In the genomic region with DNA sequence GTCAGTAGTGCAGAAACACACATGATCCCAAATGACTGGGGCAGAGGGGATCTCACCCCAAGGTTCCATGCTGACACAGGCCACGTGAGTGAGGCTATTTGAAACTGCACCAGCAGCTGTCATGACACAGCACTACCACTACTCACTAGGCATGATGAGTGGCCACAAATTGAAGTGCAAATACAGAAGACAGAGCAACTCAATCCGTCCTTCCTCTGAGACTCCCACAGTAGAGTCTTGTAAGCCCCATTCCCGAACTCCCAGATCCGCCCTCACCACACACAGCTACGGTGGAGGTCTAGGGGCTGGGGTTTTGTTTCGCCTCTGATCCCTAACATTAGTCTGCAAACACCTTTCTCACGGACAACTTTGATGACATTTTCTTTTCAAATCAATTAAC, we compare ENCODE assay signal across 1 cellular context.
TF ChIP-seq lines count a peak whose summit lies in the region.

No MANE protein-coding gene starts in this region.

TF ChIP-seq in K562, 482 proteins besides CTCF, POLR2A, EP300 and RAD21 (continued from another document and continues in another):
- TF ChIP-seq, protein P1, sequence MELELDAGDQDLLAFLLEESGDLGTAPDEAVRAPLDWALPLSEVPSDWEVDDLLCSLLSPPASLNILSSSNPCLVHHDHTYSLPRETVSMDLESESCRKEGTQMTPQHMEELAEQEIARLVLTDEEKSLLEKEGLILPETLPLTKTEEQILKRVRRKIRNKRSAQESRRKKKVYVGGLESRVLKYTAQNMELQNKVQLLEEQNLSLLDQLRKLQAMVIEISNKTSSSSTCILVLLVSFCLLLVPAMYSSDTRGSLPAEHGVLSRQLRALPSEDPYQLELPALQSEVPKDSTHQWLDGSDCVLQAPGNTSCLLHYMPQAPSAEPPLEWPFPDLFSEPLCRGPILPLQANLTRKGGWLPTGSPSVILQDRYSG (tag; conservative IDR thresholded peaks at IDR 0.05; ENCODE audit: low read depth), result no peak
- TF ChIP-seq POLR3A (IDR thresholded peaks at IDR 0.05; ENCODE audit: borderline replicate concordance, extremely low read depth, insufficient read depth, insufficient read length), result no peak
- TF ChIP-seq ZNF3 (CRISPR knock-in tag; IDR thresholded peaks at IDR 0.05), result no peak
- no peak for TF ChIP-seq SMAD2 (IDR thresholded peaks at IDR 0.05; ENCODE audit: low read depth, low read length)
- TF ChIP-seq CHCHD3 (CRISPR knock-in tag; IDR thresholded peaks at IDR 0.05), result no peak
- TF ChIP-seq HIVEP1 (CRISPR knock-in tag; IDR thresholded peaks at IDR 0.05), result no peak
- TF ChIP-seq CAMTA2 (CRISPR knock-in tag; conservative IDR thresholded peaks at IDR 0.05), result no peak
- no peak for TF ChIP-seq HNRNPL (IDR thresholded peaks at IDR 0.05; ENCODE audit: low read depth, low read length)
- TF ChIP-seq RBM15 (IDR thresholded peaks at IDR 0.05; ENCODE audit: insufficient read depth, low read length), result no peak
- TF ChIP-seq PRMT5 (CRISPR knock-in tag; IDR thresholded peaks at IDR 0.05), result no peak
- TF ChIP-seq, protein P2, sequence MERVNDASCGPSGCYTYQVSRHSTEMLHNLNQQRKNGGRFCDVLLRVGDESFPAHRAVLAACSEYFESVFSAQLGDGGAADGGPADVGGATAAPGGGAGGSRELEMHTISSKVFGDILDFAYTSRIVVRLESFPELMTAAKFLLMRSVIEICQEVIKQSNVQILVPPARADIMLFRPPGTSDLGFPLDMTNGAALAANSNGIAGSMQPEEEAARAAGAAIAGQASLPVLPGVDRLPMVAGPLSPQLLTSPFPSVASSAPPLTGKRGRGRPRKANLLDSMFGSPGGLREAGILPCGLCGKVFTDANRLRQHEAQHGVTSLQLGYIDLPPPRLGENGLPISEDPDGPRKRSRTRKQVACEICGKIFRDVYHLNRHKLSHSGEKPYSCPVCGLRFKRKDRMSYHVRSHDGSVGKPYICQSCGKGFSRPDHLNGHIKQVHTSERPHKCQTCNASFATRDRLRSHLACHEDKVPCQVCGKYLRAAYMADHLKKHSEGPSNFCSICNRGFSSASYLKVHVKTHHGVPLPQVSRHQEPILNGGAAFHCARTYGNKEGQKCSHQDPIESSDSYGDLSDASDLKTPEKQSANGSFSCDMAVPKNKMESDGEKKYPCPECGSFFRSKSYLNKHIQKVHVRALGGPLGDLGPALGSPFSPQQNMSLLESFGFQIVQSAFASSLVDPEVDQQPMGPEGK (CRISPR knock-in tag; IDR thresholded peaks at IDR 0.05; ENCODE audit: borderline replicate concordance), result no peak
- TF ChIP-seq, protein P3, sequence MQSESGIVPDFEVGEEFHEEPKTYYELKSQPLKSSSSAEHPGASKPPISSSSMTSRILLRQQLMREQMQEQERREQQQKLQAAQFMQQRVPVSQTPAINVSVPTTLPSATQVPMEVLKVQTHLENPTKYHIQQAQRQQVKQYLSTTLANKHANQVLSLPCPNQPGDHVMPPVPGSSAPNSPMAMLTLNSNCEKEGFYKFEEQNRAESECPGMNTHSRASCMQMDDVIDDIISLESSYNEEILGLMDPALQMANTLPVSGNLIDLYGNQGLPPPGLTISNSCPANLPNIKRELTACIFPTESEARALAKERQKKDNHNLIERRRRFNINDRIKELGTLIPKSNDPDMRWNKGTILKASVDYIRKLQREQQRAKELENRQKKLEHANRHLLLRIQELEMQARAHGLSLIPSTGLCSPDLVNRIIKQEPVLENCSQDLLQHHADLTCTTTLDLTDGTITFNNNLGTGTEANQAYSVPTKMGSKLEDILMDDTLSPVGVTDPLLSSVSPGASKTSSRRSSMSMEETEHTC (IDR thresholded peaks at IDR 0.05), result peak; percentile 77; the same call in 1 of the 2 replicates
- TF ChIP-seq ZNF282 (CRISPR knock-in tag; IDR thresholded peaks at IDR 0.05), result no peak
- TF ChIP-seq POLR2B (IDR thresholded peaks at IDR 0.05; ENCODE audit: low read depth, partially characterized antibody), result no peak
- TF ChIP-seq BRD4 (IDR thresholded peaks at IDR 0.05), result no peak
- TF ChIP-seq, protein P4, sequence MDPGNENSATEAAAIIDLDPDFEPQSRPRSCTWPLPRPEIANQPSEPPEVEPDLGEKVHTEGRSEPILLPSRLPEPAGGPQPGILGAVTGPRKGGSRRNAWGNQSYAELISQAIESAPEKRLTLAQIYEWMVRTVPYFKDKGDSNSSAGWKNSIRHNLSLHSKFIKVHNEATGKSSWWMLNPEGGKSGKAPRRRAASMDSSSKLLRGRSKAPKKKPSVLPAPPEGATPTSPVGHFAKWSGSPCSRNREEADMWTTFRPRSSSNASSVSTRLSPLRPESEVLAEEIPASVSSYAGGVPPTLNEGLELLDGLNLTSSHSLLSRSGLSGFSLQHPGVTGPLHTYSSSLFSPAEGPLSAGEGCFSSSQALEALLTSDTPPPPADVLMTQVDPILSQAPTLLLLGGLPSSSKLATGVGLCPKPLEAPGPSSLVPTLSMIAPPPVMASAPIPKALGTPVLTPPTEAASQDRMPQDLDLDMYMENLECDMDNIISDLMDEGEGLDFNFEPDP (CRISPR knock-in tag; IDR thresholded peaks at IDR 0.05), result no peak
- no peak for TF ChIP-seq ZNF79 (CRISPR knock-in tag; IDR thresholded peaks at IDR 0.05; ENCODE audit: low read depth)
- TF ChIP-seq ARHGAP35 (IDR thresholded peaks at IDR 0.05; ENCODE audit: partially characterized antibody), result no peak
- no peak for TF ChIP-seq ZNF347 (CRISPR knock-in tag; IDR thresholded peaks at IDR 0.05; ENCODE audit: low read depth)
- TF ChIP-seq ZBTB17 (CRISPR knock-in tag; IDR thresholded peaks at IDR 0.05), result peak; percentile 97
- TF ChIP-seq HNRNPUL1 (IDR thresholded peaks at IDR 0.05; ENCODE audit: low read length), result no peak
- no peak for TF ChIP-seq ZNF644 (tag; IDR thresholded peaks at IDR 0.05; ENCODE audit: low read depth)
- TF ChIP-seq NFRKB (IDR thresholded peaks at IDR 0.05; ENCODE audit: low read depth), result no peak
- TF ChIP-seq MAZ (CRISPR knock-in tag; conservative IDR thresholded peaks at IDR 0.05 in 1 of 2, IDR thresholded peaks at IDR 0.05 in 1 of 2), result no peak
- TF ChIP-seq, protein P5, sequence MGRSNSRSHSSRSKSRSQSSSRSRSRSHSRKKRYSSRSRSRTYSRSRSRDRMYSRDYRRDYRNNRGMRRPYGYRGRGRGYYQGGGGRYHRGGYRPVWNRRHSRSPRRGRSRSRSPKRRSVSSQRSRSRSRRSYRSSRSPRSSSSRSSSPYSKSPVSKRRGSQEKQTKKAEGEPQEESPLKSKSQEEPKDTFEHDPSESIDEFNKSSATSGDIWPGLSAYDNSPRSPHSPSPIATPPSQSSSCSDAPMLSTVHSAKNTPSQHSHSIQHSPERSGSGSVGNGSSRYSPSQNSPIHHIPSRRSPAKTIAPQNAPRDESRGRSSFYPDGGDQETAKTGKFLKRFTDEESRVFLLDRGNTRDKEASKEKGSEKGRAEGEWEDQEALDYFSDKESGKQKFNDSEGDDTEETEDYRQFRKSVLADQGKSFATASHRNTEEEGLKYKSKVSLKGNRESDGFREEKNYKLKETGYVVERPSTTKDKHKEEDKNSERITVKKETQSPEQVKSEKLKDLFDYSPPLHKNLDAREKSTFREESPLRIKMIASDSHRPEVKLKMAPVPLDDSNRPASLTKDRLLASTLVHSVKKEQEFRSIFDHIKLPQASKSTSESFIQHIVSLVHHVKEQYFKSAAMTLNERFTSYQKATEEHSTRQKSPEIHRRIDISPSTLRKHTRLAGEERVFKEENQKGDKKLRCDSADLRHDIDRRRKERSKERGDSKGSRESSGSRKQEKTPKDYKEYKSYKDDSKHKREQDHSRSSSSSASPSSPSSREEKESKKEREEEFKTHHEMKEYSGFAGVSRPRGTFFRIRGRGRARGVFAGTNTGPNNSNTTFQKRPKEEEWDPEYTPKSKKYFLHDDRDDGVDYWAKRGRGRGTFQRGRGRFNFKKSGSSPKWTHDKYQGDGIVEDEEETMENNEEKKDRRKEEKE (IDR thresholded peaks at IDR 0.05; ENCODE audit: borderline replicate concordance in 1 of 2, control insufficient read depth in 1 of 2, low read depth in 2 of 2, low read length in 1 of 2), result no peak
- no peak for TF ChIP-seq PHB2 (IDR thresholded peaks at IDR 0.05; ENCODE audit: low read depth)
- no peak for TF ChIP-seq ZFPM2 (CRISPR knock-in tag; IDR thresholded peaks at IDR 0.05)
- 0 out of 2 replicates have a peak, but pooled peaks have one; percentile 21 for TF ChIP-seq SUPT5H (IDR thresholded peaks at IDR 0.05)
- TF ChIP-seq HOXB6 (CRISPR knock-in tag; IDR thresholded peaks at IDR 0.05; ENCODE audit: borderline replicate concordance), result no peak
- TF ChIP-seq, protein P6, sequence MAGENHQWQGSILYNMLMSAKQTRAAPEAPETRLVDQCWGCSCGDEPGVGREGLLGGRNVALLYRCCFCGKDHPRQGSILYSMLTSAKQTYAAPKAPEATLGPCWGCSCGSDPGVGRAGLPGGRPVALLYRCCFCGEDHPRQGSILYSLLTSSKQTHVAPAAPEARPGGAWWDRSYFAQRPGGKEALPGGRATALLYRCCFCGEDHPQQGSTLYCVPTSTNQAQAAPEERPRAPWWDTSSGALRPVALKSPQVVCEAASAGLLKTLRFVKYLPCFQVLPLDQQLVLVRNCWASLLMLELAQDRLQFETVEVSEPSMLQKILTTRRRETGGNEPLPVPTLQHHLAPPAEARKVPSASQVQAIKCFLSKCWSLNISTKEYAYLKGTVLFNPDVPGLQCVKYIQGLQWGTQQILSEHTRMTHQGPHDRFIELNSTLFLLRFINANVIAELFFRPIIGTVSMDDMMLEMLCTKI (IDR thresholded peaks at IDR 0.05; ENCODE audit: partially characterized antibody), result no peak
- TF ChIP-seq KDM2B (CRISPR knock-in tag; IDR thresholded peaks at IDR 0.05), result no peak
- no peak for TF ChIP-seq ZNF143 (CRISPR knock-in tag; IDR thresholded peaks at IDR 0.05)
- TF ChIP-seq, protein P7, sequence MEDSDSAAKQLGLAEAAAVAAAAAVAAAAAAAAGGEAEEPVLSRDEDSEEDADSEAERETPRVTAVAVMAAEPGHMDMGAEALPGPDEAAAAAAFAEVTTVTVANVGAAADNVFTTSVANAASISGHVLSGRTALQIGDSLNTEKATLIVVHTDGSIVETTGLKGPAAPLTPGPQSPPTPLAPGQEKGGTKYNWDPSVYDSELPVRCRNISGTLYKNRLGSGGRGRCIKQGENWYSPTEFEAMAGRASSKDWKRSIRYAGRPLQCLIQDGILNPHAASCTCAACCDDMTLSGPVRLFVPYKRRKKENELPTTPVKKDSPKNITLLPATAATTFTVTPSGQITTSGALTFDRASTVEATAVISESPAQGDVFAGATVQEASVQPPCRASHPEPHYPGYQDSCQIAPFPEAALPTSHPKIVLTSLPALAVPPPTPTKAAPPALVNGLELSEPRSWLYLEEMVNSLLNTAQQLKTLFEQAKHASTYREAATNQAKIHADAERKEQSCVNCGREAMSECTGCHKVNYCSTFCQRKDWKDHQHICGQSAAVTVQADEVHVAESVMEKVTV (CRISPR knock-in tag; IDR thresholded peaks at IDR 0.05), result no peak
- TF ChIP-seq EGR1 (conservative IDR thresholded peaks at IDR 0.05), result no peak
- peak; percentile 59; the same call in 1 of the 2 replicates for TF ChIP-seq CTBP1 (IDR thresholded peaks at IDR 0.05; ENCODE audit: borderline replicate concordance)
- no peak for TF ChIP-seq POLR3G (IDR thresholded peaks at IDR 0.05; ENCODE audit: extremely low read depth, insufficient read length, insufficient replicate concordance)
- TF ChIP-seq, protein P8, sequence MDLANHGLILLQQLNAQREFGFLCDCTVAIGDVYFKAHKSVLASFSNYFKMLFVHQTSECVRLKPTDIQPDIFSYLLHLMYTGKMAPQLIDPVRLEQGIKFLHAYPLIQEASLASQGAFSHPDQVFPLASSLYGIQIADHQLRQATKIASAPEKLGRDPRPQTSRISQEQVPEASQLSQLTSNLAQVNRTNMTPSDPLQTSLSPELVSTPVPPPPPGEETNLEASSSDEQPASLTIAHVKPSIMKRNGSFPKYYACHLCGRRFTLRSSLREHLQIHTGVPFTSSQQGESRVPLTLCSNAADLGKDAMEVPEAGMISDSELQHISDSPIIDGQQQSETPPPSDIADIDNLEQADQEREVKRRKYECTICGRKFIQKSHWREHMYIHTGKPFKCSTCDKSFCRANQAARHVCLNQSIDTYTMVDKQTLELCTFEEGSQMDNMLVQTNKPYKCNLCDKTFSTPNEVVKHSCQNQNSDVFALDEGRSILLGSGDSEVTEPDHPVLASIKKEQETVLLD (IDR thresholded peaks at IDR 0.05), result peak; percentile 60; the same call in 1 of the 2 replicates
